15 cellular contexts compared by ENCODE assay signal in the genomic region with DNA sequence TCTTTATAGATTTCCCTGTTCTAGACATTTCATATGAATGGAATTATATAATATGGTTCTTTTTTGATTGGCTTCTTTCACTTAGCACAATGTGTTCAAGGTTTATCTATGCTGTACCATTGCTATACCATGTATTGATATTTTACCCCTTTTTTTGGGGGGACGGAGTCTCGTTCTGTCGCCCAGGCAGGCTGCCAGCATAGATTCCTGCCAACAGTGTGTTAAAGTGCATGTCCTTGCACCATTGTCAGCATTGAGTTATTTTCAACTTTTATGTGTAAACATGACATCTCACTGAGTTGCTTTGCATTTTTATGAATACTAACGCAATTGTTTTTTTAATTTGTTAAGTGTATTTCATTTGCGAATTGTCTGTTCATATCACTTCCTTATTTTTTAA. TPM values are rescaled to one million over a fixed set of nuclear protein-coding genes. Genes with fewer than 3 reads are reported as not detected.
DNase-seq lines count a peak whose midpoint lies in the region; ATAC-seq and TF ChIP-seq lines count a peak whose summit lies in the region.
"Had no signal": no experiment of that assay in that cellular context is flagged by ENCODE, and none has a peak within 500 bp of the region (broad histone marks: within the 10 kb centered on the region; RNA-seq: fewer than 3 reads in every experiment).

No MANE protein-coding gene starts in this region.

- H3K9me3 Mint-ChIP-seq in activated CD8-positive, alpha-beta T cell treated with anti-CD3 and anti-CD28 coated beads, Interleukin-2, amount 10 ng/mL, durations not matched to agents 7 days and 5 days (ENCODE audit: insufficient read depth), result no peaks in the 10 kb centered on the region
- H3K9me3 Mint-ChIP-seq: CD4-positive, alpha-beta memory T cell had no signal

- 5% methylated on average over 5 of the region's 5 CpGs for WGBS in right lobe of liver (ENCODE audit: insufficient coverage, low coverage, low lambda C conversion rate, missing lambda C conversion rate)

- CTCF ChIA-PET in HEK293 (lab: Yijun Ruan, JAX), result no interaction called here
- CTCF ChIA-PET in activated CD8-positive, alpha-beta T cell treated with anti-CD3 and anti-CD28 coated beads, Interleukin-2, amount 10 ng/mL, durations not matched to agents 7 days and 5 days (lab: Charles Lee), result interaction anchor here (2.0 kb wide), 1 partner anchor 58 kb away, joined by 6 read pairs; no protein-coding TSS in a partner anchor

- no peak overlapping the region for H3K4me3 Mint-ChIP-seq in activated CD8-positive, alpha-beta T cell treated with anti-CD3 and anti-CD28 coated beads, Interleukin-2, amount 10 ng/mL, durations not matched to agents 7 days and 5 days
- H3K4me3 Mint-ChIP-seq: CD4-positive, alpha-beta memory T cell had no signal

- H3K27me3 ChIP-seq in right lobe of liver (no peaks in the 10 kb centered on the region), foreskin keratinocyte (no peaks in the 10 kb centered on the region)

- peaks cover 2% of the 10 kb centered on the region for H3K4me1 Mint-ChIP-seq in activated CD8-positive, alpha-beta T cell treated with anti-CD3 and anti-CD28 coated beads, Interleukin-2, amount 10 ng/mL, durations not matched to agents 7 days and 5 days (ENCODE audit: low read depth)
- H3K4me1 Mint-ChIP-seq: CD4-positive, alpha-beta memory T cell had no signal

- POLR2A ChIA-PET in HEK293 (lab: Yijun Ruan, JAX), result no interaction called here
- POLR2A ChIA-PET in activated CD8-positive, alpha-beta T cell treated with anti-CD3 and anti-CD28 coated beads, Interleukin-2, amount 10 ng/mL, durations not matched to agents 7 days and 5 days (lab: Charles Lee), result no interaction called here

- H3K4me3 ChIP-seq in HEK293 (ENCODE audit: low read depth, low read length), result no peak overlapping the region
- H3K4me3 ChIP-seq in right lobe of liver, result peak overlapping the region in 2 of 3 donors; percentile 59 to 70

- intact Hi-C loops in right lobe of liver (cut with DNase I), result no loop called here

- DNase-seq in left lobe of liver (ENCODE audit: low spot score), result peak; percentile 80
- peak; percentile 58 to 84 (median 66) for DNase-seq in right lobe of liver
- DNase-seq in activated CD8-positive, alpha-beta T cell treated with anti-CD3 and anti-CD28 coated beads, Interleukin-2, amount 10 ng/mL, durations not matched to agents 7 days and 5 days, result no peak
- DNase-seq in foreskin keratinocyte, result no peak
- DNase-seq: 8988T; C1 segment of cervical spinal cord; Calu3; CD4-positive, alpha-beta memory T cell; COR-L47; DMS153; DND-41; GM23248; H7; HCEC 1CT had no signal

- no peaks in the 10 kb centered on the region for H3K36me3 ChIP-seq in HEK293 (ENCODE audit: control insufficient read depth in 2 of 2, insufficient read depth in 1 of 2, low read length in 2 of 2)
- H3K36me3 ChIP-seq in right lobe of liver, result peaks cover 0 to 52% (median 6%) of the 10 kb centered on the region in 4 donors

- no peaks in the 10 kb centered on the region for H3K27me3 Mint-ChIP-seq in activated CD8-positive, alpha-beta T cell treated with anti-CD3 and anti-CD28 coated beads, Interleukin-2, amount 10 ng/mL, durations not matched to agents 7 days and 5 days (ENCODE audit: low read depth)
- H3K27me3 Mint-ChIP-seq: CD4-positive, alpha-beta memory T cell had no signal

- no peak for TF ChIP-seq POLR2A in right lobe of liver (IDR thresholded peaks at IDR 0.05)

- no peaks in the 10 kb centered on the region for H3K4me1 ChIP-seq in HEK293 (ENCODE audit: control insufficient read depth, insufficient read depth, low read length)
- H3K4me1 ChIP-seq in right lobe of liver, result peaks cover 0 to 19% (median 4%) of the 10 kb centered on the region in 4 donors
- H3K4me1 ChIP-seq in foreskin keratinocyte, result peaks cover 22% of the 10 kb centered on the region

- no peak for TF ChIP-seq CTCF in HEK293 (tag by site-specific recombination; IDR thresholded peaks at IDR 0.05)
- TF ChIP-seq CTCF in right lobe of liver (IDR thresholded peaks at IDR 0.05), result no peak
- no peak for TF ChIP-seq CTCF in foreskin keratinocyte (conservative IDR thresholded peaks at IDR 0.05)

- H3K36me3 Mint-ChIP-seq in activated CD8-positive, alpha-beta T cell treated with anti-CD3 and anti-CD28 coated beads, Interleukin-2, amount 10 ng/mL, durations not matched to agents 7 days and 5 days (ENCODE audit: low read depth), result no peaks in the 10 kb centered on the region

- H3K27ac Mint-ChIP-seq in activated CD8-positive, alpha-beta T cell treated with anti-CD3 and anti-CD28 coated beads, Interleukin-2, amount 10 ng/mL, durations not matched to agents 7 days and 5 days, result no peak overlapping the region
- H3K27ac Mint-ChIP-seq: CD4-positive, alpha-beta memory T cell had no signal

- H3K27ac ChIP-seq in HEK293 (ENCODE audit: extremely low read depth, low read depth, low read length), result no peak overlapping the region
- H3K27ac ChIP-seq in right lobe of liver, result peak overlapping the region in 2 of 3 donors; percentile 70 to 82
- no peak overlapping the region for H3K27ac ChIP-seq in foreskin keratinocyte

- H3K9me3 ChIP-seq in HEK293 (ENCODE audit: control insufficient read depth, insufficient read depth, low read depth, low read length) (no peaks in the 10 kb centered on the region), right lobe of liver (no peaks in the 10 kb centered on the region)

- peak; percentile 28 for ATAC-seq in left lobe of liver
- peak; percentile 20 to 37 (median 30) for ATAC-seq in right lobe of liver
- ATAC-seq in activated CD8-positive, alpha-beta T cell treated with anti-CD3 and anti-CD28 coated beads, Interleukin-2, amount 10 ng/mL, durations not matched to agents 7 days and 5 days, result no peak
- ATAC-seq in foreskin keratinocyte, result no peak

TF ChIP-seq in HEK293, 187 proteins besides CTCF, POLR2A, EP300 and RAD21:
- TF ChIP-seq ZNF585B (tag by site-specific recombination; IDR thresholded peaks at IDR 0.05) (0 out of 2 replicates have a peak, but pooled peaks have one; percentile 10), ZNF112 (tag by site-specific recombination; IDR thresholded peaks at IDR 0.05) (no peak), GLIS1 (tag by site-specific recombination; IDR thresholded peaks at IDR 0.05) (no peak), IKZF3 (tag by site-specific recombination; IDR thresholded peaks at IDR 0.05) (no peak)
- TF ChIP-seq, protein P1, sequence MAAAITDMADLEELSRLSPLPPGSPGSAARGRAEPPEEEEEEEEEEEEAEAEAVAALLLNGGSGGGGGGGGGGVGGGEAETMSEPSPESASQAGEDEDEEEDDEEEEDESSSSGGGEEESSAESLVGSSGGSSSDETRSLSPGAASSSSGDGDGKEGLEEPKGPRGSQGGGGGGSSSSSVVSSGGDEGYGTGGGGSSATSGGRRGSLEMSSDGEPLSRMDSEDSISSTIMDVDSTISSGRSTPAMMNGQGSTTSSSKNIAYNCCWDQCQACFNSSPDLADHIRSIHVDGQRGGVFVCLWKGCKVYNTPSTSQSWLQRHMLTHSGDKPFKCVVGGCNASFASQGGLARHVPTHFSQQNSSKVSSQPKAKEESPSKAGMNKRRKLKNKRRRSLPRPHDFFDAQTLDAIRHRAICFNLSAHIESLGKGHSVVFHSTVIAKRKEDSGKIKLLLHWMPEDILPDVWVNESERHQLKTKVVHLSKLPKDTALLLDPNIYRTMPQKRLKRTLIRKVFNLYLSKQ (tag by site-specific recombination; IDR thresholded peaks at IDR 0.05; ENCODE audit: borderline replicate concordance), result no peak

RNA-seq across cellular contexts. Expression of a gene that starts 4.9 kb away (rescaled TPM):
- total RNA-seq in left lobe of liver (254 TPM), right lobe of liver (100 to 1,000 TPM; 136 to 372 (median 156) TPM), foreskin keratinocyte (0.82 and 0.92 TPM in 2 replicates)
- under 1 TPM; 0.76 to 0.97 TPM for total RNA-seq in activated CD8-positive, alpha-beta T cell treated with anti-CD3 and anti-CD28 coated beads, Interleukin-2, amount 10 ng/mL, durations not matched to agents 7 days and 5 days
- polyA plus RNA-seq in foreskin keratinocyte, result 0.43 and 0.45 TPM in 2 replicates

RNA-seq across cellular contexts. Expression of a gene that starts 55.3 kb away (rescaled TPM):
- total RNA-seq in left lobe of liver (15.9 TPM), right lobe of liver (10 to 100 TPM; 10.2 to 22.8 (median 15.8) TPM), foreskin keratinocyte (19.8 and 20.6 TPM in 2 replicates)
- total RNA-seq in activated CD8-positive, alpha-beta T cell treated with anti-CD3 and anti-CD28 coated beads, Interleukin-2, amount 10 ng/mL, durations not matched to agents 7 days and 5 days, result 10 to 100 TPM; 24.0 to 25.8 TPM
- 19.9 and 20.4 TPM in 2 replicates for polyA plus RNA-seq in foreskin keratinocyte

RNA-seq across cellular contexts. Expression of a gene that starts 55.4 kb away (rescaled TPM):
- total RNA-seq in left lobe of liver (22.1 TPM), right lobe of liver (10 to 100 TPM; 22.4 to 29.0 (median 23.4) TPM), foreskin keratinocyte (33.5 and 35.3 TPM in 2 replicates)
- total RNA-seq in activated CD8-positive, alpha-beta T cell treated with anti-CD3 and anti-CD28 coated beads, Interleukin-2, amount 10 ng/mL, durations not matched to agents 7 days and 5 days, result 10 to 100 TPM; 36.1 to 39.3 TPM
- 16.0 and 20.1 TPM in 2 replicates for polyA plus RNA-seq in foreskin keratinocyte

Comparison
In these comparisons a context has a peak if more than half of its experiments do, and no peak if none do; other contexts are left out.
1. H3K27ac ChIP-seq: peak in right lobe of liver (2 of 3); none in HEK293 (single experiment) and foreskin keratinocyte (single experiment).
2. ATAC-seq: peak in left lobe of liver (single experiment) and right lobe of liver (4 of 4); none in activated CD8-positive, alpha-beta T cell treated with anti-CD3 and anti-CD28 coated beads, Interleukin-2, amount 10 ng/mL, durations not matched to agents 7 days and 5 days (single experiment) and foreskin keratinocyte (single experiment).
3. DNase-seq: peak in left lobe of liver (single experiment) and right lobe of liver (3 of 3); none in activated CD8-positive, alpha-beta T cell treated with anti-CD3 and anti-CD28 coated beads, Interleukin-2, amount 10 ng/mL, durations not matched to agents 7 days and 5 days (single experiment) and foreskin keratinocyte (0 of 2).
4. RNA of a gene that starts 4.9 kb away (total RNA-seq): 254 TPM in left lobe of liver (single experiment) and 136 to 372 TPM in right lobe of liver; 0.76 to 0.97 TPM in activated CD8-positive, alpha-beta T cell treated with anti-CD3 and anti-CD28 coated beads, Interleukin-2, amount 10 ng/mL, durations not matched to agents 7 days and 5 days and 0.82 to 0.92 TPM in foreskin keratinocyte; every median in the first group is over 10 times any median in the second.